In the genomic region with DNA sequence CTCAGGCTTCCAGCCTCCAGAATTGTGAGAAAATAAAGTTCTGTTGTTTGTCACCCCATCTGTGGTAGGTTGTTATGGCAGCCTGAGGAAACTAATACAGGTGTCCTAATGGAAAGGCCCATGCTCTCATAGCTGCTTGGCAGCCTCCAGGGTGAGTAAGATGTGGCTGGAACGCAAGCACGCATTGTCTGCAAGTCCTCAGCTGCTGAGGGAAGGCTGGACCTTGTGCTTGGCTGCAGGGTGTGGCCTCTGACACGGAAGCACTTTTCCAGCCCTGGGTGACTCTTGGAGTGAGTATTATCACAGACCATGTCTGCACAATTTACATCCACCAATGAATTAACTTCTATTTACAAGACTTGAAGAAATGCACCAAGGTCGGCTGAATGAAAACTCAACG, we compare ENCODE assay signal across 17 cellular contexts. TPM values are rescaled to one million over a fixed set of nuclear protein-coding genes. Genes with fewer than 3 reads are reported as not detected.
DNase-seq lines count a peak whose midpoint lies in the region; ATAC-seq and TF ChIP-seq lines count a peak whose summit lies in the region.
"Had no signal": no experiment of that assay in that cellular context is flagged by ENCODE, and none has a peak within 500 bp of the region (broad histone marks: within the 10 kb centered on the region; RNA-seq: fewer than 3 reads in every experiment).

No MANE protein-coding gene starts in this region.

- H3K4me2 ChIP-seq in smooth muscle cell, result no peak overlapping the region

- H2AFZ ChIP-seq in smooth muscle cell (ENCODE audit: low read depth), result no peak overlapping the region

- in situ Hi-C loops in astrocyte of the spinal cord (cut with HindIII; ENCODE audit: low sequenced_read_pairs), result no loop called here

- H3K9ac ChIP-seq in smooth muscle cell (ENCODE audit: low read depth), result no peak overlapping the region
- H3K9ac ChIP-seq: BLaER1 treated with 17β-estradiol and CSF1 and Interleukin-3, amounts not matched to agents 10 nM and 100 nM had no signal

- H3K4me1 ChIP-seq in smooth muscle cell (ENCODE audit: low read depth), result no peaks in the 10 kb centered on the region
- H3K4me1 ChIP-seq: psoas muscle, SJCRH30, thyroid gland had no signal

- H3K27me3 ChIP-seq in smooth muscle cell (ENCODE audit: low read depth), result no peaks in the 10 kb centered on the region
- H3K27me3 ChIP-seq: BLaER1 treated with 17β-estradiol and CSF1 and Interleukin-3, amounts not matched to agents 10 nM and 100 nM; SJCRH30; thyroid gland had no signal

- WGBS in smooth muscle cell (ENCODE audit: low lambda C conversion rate), result 70% methylated on average over 5 of the region's 5 CpGs

- no peaks in the 10 kb centered on the region for H3K36me3 ChIP-seq in smooth muscle cell (ENCODE audit: low read depth)
- H3K36me3 ChIP-seq: BLaER1 treated with 17β-estradiol and CSF1 and Interleukin-3, amounts not matched to agents 10 nM and 100 nM; SJCRH30; thyroid gland had no signal

- H3K4me3 ChIP-seq in astrocyte of the spinal cord (ENCODE audit: low read depth, low read length) (no peak overlapping the region), smooth muscle cell (no peak overlapping the region)
- H3K4me3 ChIP-seq: BLaER1 treated with 17β-estradiol and CSF1 and Interleukin-3, amounts not matched to agents 10 nM and 100 nM; psoas muscle; SJCRH30; thyroid gland had no signal

- no peaks in the 10 kb centered on the region for H4K20me1 ChIP-seq in smooth muscle cell (ENCODE audit: low read depth)
- H4K20me1 ChIP-seq: BLaER1 treated with 17β-estradiol and CSF1 and Interleukin-3, amounts not matched to agents 10 nM and 100 nM had no signal

- H3K27me3 Mint-ChIP-seq in endothelial cell (ENCODE audit: unreplicated experiment), result peaks cover 1% of the 10 kb centered on the region

- DNase-seq in DMS53 (lab: John Stamatoyannopoulos, UW) (peak; percentile 52), DMS53 treated with DMSO at 0.1 percent for 48 hours (lab: John Stamatoyannopoulos, UW; ENCODE audit: unreplicated experiment) (no peak), astrocyte of the spinal cord (ENCODE audit: low read depth, low spot score) (peak; percentile 39), iris pigment epithelial cell (ENCODE audit: low read depth) (peak; percentile 7), smooth muscle cell (lab: John Stamatoyannopoulos, UW; ENCODE audit: unreplicated experiment) (no peak), SKM-1 treated with dmso at 0.1 percent for 144 hours (lab: John Stamatoyannopoulos, UW; ENCODE audit: unreplicated experiment) (no peak), endothelial cell (ENCODE audit: low spot score) (no peak)

- no peaks in the 10 kb centered on the region for H3K79me2 ChIP-seq in smooth muscle cell (ENCODE audit: low read depth)

- H3K4me1 Mint-ChIP-seq in endothelial cell (ENCODE audit: unreplicated experiment), result no peaks in the 10 kb centered on the region

- no peaks in the 10 kb centered on the region for H3F3A ChIP-seq in smooth muscle cell (ENCODE audit: low read depth)

- ATAC-seq in HG03095 (IDR thresholded peaks at IDR 0.05; ENCODE audit: unreplicated experiment), result no peak

- no peak overlapping the region for H3K4me3 Mint-ChIP-seq in endothelial cell (ENCODE audit: unreplicated experiment)
- H3K4me3 Mint-ChIP-seq: activated naive CD8-positive, alpha-beta T cell treated with anti-CD3 and anti-CD28 coated beads, Interleukin-2, amount 10 ng/mL, durations not matched to agents 7 days and 5 days; stimulated activated memory B cell treated with anti-CD40 and anti-IgM and Interleukin-4, amounts not matched to agents 10 μg/mL and 1 μg/mL and 100 μg/mL, for 72 hours; T-helper 2 cell treated with Interferon-gamma antibody and Interleukin-4, amounts not matched to agents 5 μg/mL and 100 μg/mL, for 36 hours had no signal

- H3K9me3 ChIP-seq in smooth muscle cell (replicated peaks; ENCODE audit: low read depth), result no peaks in the 10 kb centered on the region
- H3K9me3 ChIP-seq: psoas muscle, SJCRH30, thyroid gland had no signal

- no peaks in the 10 kb centered on the region for H3K36me3 Mint-ChIP-seq in endothelial cell (ENCODE audit: low read depth, unreplicated experiment)
- H3K36me3 Mint-ChIP-seq: activated naive CD8-positive, alpha-beta T cell treated with anti-CD3 and anti-CD28 coated beads, Interleukin-2, amount 10 ng/mL, durations not matched to agents 7 days and 5 days; naive thymus-derived CD4-positive, alpha-beta T cell; stimulated activated memory B cell treated with anti-CD40 and anti-IgM and Interleukin-4, amounts not matched to agents 10 μg/mL and 1 μg/mL and 100 μg/mL, for 72 hours had no signal

- no peak overlapping the region for H3K27ac Mint-ChIP-seq in endothelial cell (ENCODE audit: unreplicated experiment)
- H3K27ac Mint-ChIP-seq: activated naive CD8-positive, alpha-beta T cell treated with anti-CD3 and anti-CD28 coated beads, Interleukin-2, amount 10 ng/mL, durations not matched to agents 7 days and 5 days; naive thymus-derived CD4-positive, alpha-beta T cell; stimulated activated memory B cell treated with anti-CD40 and anti-IgM and Interleukin-4, amounts not matched to agents 10 μg/mL and 1 μg/mL and 100 μg/mL, for 72 hours; T-helper 2 cell treated with Interferon-gamma antibody and Interleukin-4, amounts not matched to agents 5 μg/mL and 100 μg/mL, for 36 hours had no signal

- peak overlapping the region; percentile 40 for H3K27ac ChIP-seq in smooth muscle cell (ENCODE audit: low read depth)
- H3K27ac ChIP-seq: BLaER1 treated with 17β-estradiol and CSF1 and Interleukin-3, amounts not matched to agents 10 nM and 100 nM; psoas muscle; SJCRH30; thyroid gland had no signal

- TF ChIP-seq CTCF in astrocyte of the spinal cord (IDR thresholded peaks at IDR 0.05; ENCODE audit: low read depth, low read length), result no peak
- TF ChIP-seq CTCF in smooth muscle cell (IDR thresholded peaks at IDR 0.05; ENCODE audit: borderline replicate concordance, insufficient read depth, poor library complexity, severe bottlenecking), result no peak
- no peak for TF ChIP-seq CTCF in endothelial cell (IDR thresholded peaks at IDR 0.05; ENCODE audit: unreplicated experiment)

- H3K9me3 Mint-ChIP-seq in endothelial cell (ENCODE audit: unreplicated experiment), result no peaks in the 10 kb centered on the region
- H3K9me3 Mint-ChIP-seq: activated naive CD8-positive, alpha-beta T cell treated with anti-CD3 and anti-CD28 coated beads, Interleukin-2, amount 10 ng/mL, durations not matched to agents 7 days and 5 days; naive thymus-derived CD4-positive, alpha-beta T cell; stimulated activated memory B cell treated with anti-CD40 and anti-IgM and Interleukin-4, amounts not matched to agents 10 μg/mL and 1 μg/mL and 100 μg/mL, for 72 hours; T-helper 2 cell treated with Interferon-gamma antibody and Interleukin-4, amounts not matched to agents 5 μg/mL and 100 μg/mL, for 36 hours had no signal

RNA-seq across cellular contexts. Expression of gene BARX2, which starts 44.4 kb away (rescaled TPM):
- total RNA-seq in smooth muscle cell (2.2 and 4.8 TPM in 2 replicates), endothelial cell (ENCODE audit: unreplicated experiment) (0.18 TPM)
- 1.2 and 3.2 TPM in 2 replicates for polyA plus RNA-seq in smooth muscle cell
- total RNA-seq: activated naive CD8-positive, alpha-beta T cell treated with anti-CD3 and anti-CD28 coated beads, Interleukin-2, amount 10 ng/mL, durations not matched to agents 7 days and 5 days; left ventricle myocardium superior had no signal
- polyA plus RNA-seq: naive thymus-derived CD4-positive, alpha-beta T cell; psoas muscle had no signal

Comparison
In these comparisons a context has a peak if more than half of its experiments do, and no peak if none do; other contexts are left out.
1. DNase-seq: peak in DMS53 (single experiment), astrocyte of the spinal cord (single experiment) and iris pigment epithelial cell (single experiment); none in DMS53 treated with DMSO at 0.1 percent for 48 hours (single experiment), smooth muscle cell (single experiment), SKM-1 treated with dmso at 0.1 percent for 144 hours (single experiment) and endothelial cell (single experiment).